In the genomic region with DNA sequence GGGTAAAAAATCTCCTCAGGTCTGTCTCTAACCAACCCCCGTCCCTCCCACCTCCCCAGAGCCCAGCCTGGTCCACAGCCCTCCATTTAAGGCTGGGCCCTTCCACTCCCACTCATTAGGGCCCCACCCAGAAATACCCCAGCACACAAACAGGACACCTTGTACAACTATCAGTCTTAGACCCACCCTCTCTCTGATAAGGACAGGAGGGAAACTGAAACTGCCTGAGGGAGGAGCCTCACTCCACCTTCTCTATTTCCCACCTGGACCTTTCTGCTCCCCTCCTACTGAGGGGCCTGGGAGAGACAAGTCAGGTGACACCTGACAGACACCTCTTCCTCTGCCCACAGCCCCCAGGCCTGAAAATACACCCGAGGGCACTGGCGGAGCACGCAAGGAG, we compare ENCODE assay signal across 8 cellular contexts.
A peak's percentile ranks its signal among the peaks of the same experiment; 100 is the strongest.
DNase-seq lines count a peak whose midpoint lies in the region; ATAC-seq and TF ChIP-seq lines count a peak whose summit lies in the region.

No MANE protein-coding gene starts in this region.

- H3K4me1 Mint-ChIP-seq in activated B cell treated with CpG ODN at 0.5 μM for 24 hours (peaks cover 28% of the 10 kb centered on the region), nephron (peaks cover 10% of the 10 kb centered on the region)

- peaks cover 17% of the 10 kb centered on the region for H3K27me3 Mint-ChIP-seq in activated B cell treated with CpG ODN at 0.5 μM for 24 hours
- peaks cover 94% of the 10 kb centered on the region for H3K27me3 Mint-ChIP-seq in nephron (ENCODE audit: low read depth)

- CTCF ChIA-PET in activated B cell treated with CpG ODN at 0.5 μM for 24 hours (lab: Charles Lee): no interaction called here

- H3K36me3 Mint-ChIP-seq in activated B cell treated with CpG ODN at 0.5 μM for 24 hours (ENCODE audit: low read depth) (no peaks in the 10 kb centered on the region), nephron (ENCODE audit: low read depth) (no peaks in the 10 kb centered on the region)

- H3K27ac Mint-ChIP-seq in activated B cell treated with CpG ODN at 0.5 μM for 24 hours: peak overlapping the region; percentile 62
- H3K27ac Mint-ChIP-seq in nephron: peak overlapping the region; percentile 16 to 55 (median 39)

- TF ChIP-seq CTCF in activated B cell treated with CpG ODN at 0.5 μM for 24 hours (IDR thresholded peaks at IDR 0.05) (no peak), nephron (IDR thresholded peaks at IDR 0.05; ENCODE audit: unreplicated experiment in 3 of 3) (no peak)

- peak overlapping the region; percentile 82 for H3K4me3 Mint-ChIP-seq in activated B cell treated with CpG ODN at 0.5 μM for 24 hours
- peak overlapping the region; percentile 80 to 84 (median 84) for H3K4me3 Mint-ChIP-seq in nephron

- POLR2A ChIA-PET in activated B cell treated with CpG ODN at 0.5 μM for 24 hours (lab: Charles Lee): interaction anchor here (0.8 kb wide), 1 partner anchor 154 kb away, joined by 4 read pairs; a partner anchor contains a TSS

- no peak for TF ChIP-seq POLR2A in erythroblast (IDR thresholded peaks at IDR 0.05; ENCODE audit: low read length)

- H3K4me3 ChIP-seq in H7 (ENCODE audit: insufficient read depth, low read depth, low read length): no peak overlapping the region

- H3K27me3 ChIP-seq in H7 (ENCODE audit: control insufficient read depth, insufficient read depth, low read length): peaks cover 47% of the 10 kb centered on the region

- H3K9me3 Mint-ChIP-seq in activated B cell treated with CpG ODN at 0.5 μM for 24 hours (no peaks in the 10 kb centered on the region), nephron (no peaks in the 10 kb centered on the region)

- peak; percentile 49 for ATAC-seq in GM18868 (IDR thresholded peaks at IDR 0.05; ENCODE audit: unreplicated experiment)
- peak; percentile 39 for ATAC-seq in HG02759 (IDR thresholded peaks at IDR 0.05; ENCODE audit: unreplicated experiment)
- ATAC-seq in activated B cell treated with CpG ODN at 0.5 μM for 24 hours (ENCODE audit: low read depth): peak; percentile 60

- no peaks in the 10 kb centered on the region for H3K36me3 ChIP-seq in H7 (replicated peaks; ENCODE audit: control insufficient read depth, insufficient read depth, low read length)

- DNase-seq in activated B cell treated with CpG ODN at 0.5 μM for 24 hours (no peak), erythroblast (lab: John Stamatoyannopoulos, UW) (no peak), cerebellar nuclear complex (lab: John Stamatoyannopoulos, UW) (no peak), H7 (no peak), SIG-M5 treated with dmso at 0.1 percent for 504 hours (lab: John Stamatoyannopoulos, UW; ENCODE audit: unreplicated experiment) (no peak)

- intact Hi-C loops in activated B cell treated with CpG ODN at 0.5 μM for 24 hours (cut with micrococcal nuclease): loop anchor here (1.0 kb wide), 2 partner anchors 21 to 104 kb away; no protein-coding TSS in a partner anchor
